10 cellular contexts compared by ENCODE assay signal in genomic region chr19:54575205-54575604, GRCh38. TPM values are rescaled to one million over a fixed set of nuclear protein-coding genes. Genes with fewer than 3 reads are reported as not detected.
A peak's percentile ranks its signal among the peaks of the same experiment; 100 is the strongest.
DNase-seq lines count a peak whose midpoint lies in the region; ATAC-seq and TF ChIP-seq lines count a peak whose summit lies in the region.
"Not testable (repeated sequence)": the region's sequence is repeated elsewhere in the genome, so short reads cannot be mapped to it uniquely, and the experiment has no call there.
"Had no signal": no experiment of that assay in that cellular context is flagged by ENCODE, and none has a peak within 500 bp of the region (broad histone marks: within the 10 kb centered on the region; RNA-seq: fewer than 3 reads in every experiment).

No MANE protein-coding gene starts in this region.

- POLR2A ChIA-PET in Panc1 (lab: Charles Lee), result not testable (repeated sequence)

- H3K4me1 ChIP-seq in BLaER1 treated with 17β-estradiol and CSF1 and Interleukin-3, amounts not matched to agents 10 nM and 100 nM, result peaks cover 57 to 75% (median 66%) of the 10 kb centered on the region in 10 experiments
- H3K4me1 ChIP-seq in Panc1 (ENCODE audit: control insufficient read depth, insufficient read depth, low read length); esophagus muscularis mucosa: not testable (repeated sequence)

- H3K4me2 ChIP-seq in BLaER1 treated with 17β-estradiol and CSF1 and Interleukin-3, amounts not matched to agents 10 nM and 100 nM, result peak overlapping the region; percentile 92 to 100 (median 99)

- ATAC-seq in Panc1, result 0 out of 2 replicates have a peak, but pooled peaks have one; percentile 23
- not testable (repeated sequence) for ATAC-seq in stimulated activated memory B cell treated with anti-CD40 and anti-IgM and Interleukin-4, amounts not matched to agents 10 μg/mL and 1 μg/mL and 100 μg/mL, for 72 hours

- H3K9me3 ChIP-seq in BLaER1 treated with 17β-estradiol and CSF1 and Interleukin-3, amounts not matched to agents 10 nM and 100 nM (replicated peaks in 1 of 11), result peaks cover 16 to 34% (median 26%) of the 10 kb centered on the region in 11 experiments
- not testable (repeated sequence) for H3K9me3 ChIP-seq in Panc1 (ENCODE audit: control insufficient read depth, insufficient read depth, low read depth, low read length); esophagus muscularis mucosa

- not testable (repeated sequence) for DNase-seq in Panc1 (ENCODE audit: low read depth, low spot score)
- DNase-seq in esophagus muscularis mucosa (ENCODE audit: extremely low spot score), result peak; percentile 47
- peak; percentile 60 for DNase-seq in mesenteric fat pad (ENCODE audit: low spot score)

- peak overlapping the region; percentile 72 for H3K27ac Mint-ChIP-seq in stimulated activated memory B cell treated with anti-CD40 and anti-IgM and Interleukin-4, amounts not matched to agents 10 μg/mL and 1 μg/mL and 100 μg/mL, for 72 hours

- not testable (repeated sequence) for TF ChIP-seq POLR2A in esophagus muscularis mucosa (IDR thresholded peaks at IDR 0.05; ENCODE audit: low read depth)

- H3K4me1 Mint-ChIP-seq in stimulated activated memory B cell treated with anti-CD40 and anti-IgM and Interleukin-4, amounts not matched to agents 10 μg/mL and 1 μg/mL and 100 μg/mL, for 72 hours, result peaks cover 27% of the 10 kb centered on the region

- not testable (repeated sequence) for BruUV-seq in Panc1 (replicated peaks; lab: Mats Ljungman, UMichigan)

- peak overlapping the region in 10 of 11 experiments; percentile 69 to 99 (median 98); a peak in 18 of 22 replicates for H3K27ac ChIP-seq in BLaER1 treated with 17β-estradiol and CSF1 and Interleukin-3, amounts not matched to agents 10 nM and 100 nM
- H3K27ac ChIP-seq in Panc1 (ENCODE audit: low read length); esophagus muscularis mucosa (replicated peaks in 1 of 4): not testable (repeated sequence)

- TF ChIP-seq CTCF in Panc1 (IDR thresholded peaks at IDR 0.05); esophagus muscularis mucosa (IDR thresholded peaks at IDR 0.05): not testable (repeated sequence)

- not testable (repeated sequence) for H3K36me3 Mint-ChIP-seq in stimulated activated memory B cell treated with anti-CD40 and anti-IgM and Interleukin-4, amounts not matched to agents 10 μg/mL and 1 μg/mL and 100 μg/mL, for 72 hours

- not testable (repeated sequence) for H3K4me3 Mint-ChIP-seq in stimulated activated memory B cell treated with anti-CD40 and anti-IgM and Interleukin-4, amounts not matched to agents 10 μg/mL and 1 μg/mL and 100 μg/mL, for 72 hours

- 75% methylated on average over 6 of the region's 9 CpGs for WGBS in esophagus muscularis mucosa

- peak overlapping the region; percentile 76 to 96 (median 90) for H3K9ac ChIP-seq in BLaER1 treated with 17β-estradiol and CSF1 and Interleukin-3, amounts not matched to agents 10 nM and 100 nM

- H3K27me3 ChIP-seq in BLaER1 treated with 17β-estradiol and CSF1 and Interleukin-3, amounts not matched to agents 10 nM and 100 nM, result not testable (repeated sequence)
- H3K27me3 ChIP-seq in Panc1 (ENCODE audit: control insufficient read depth, insufficient read depth, low read length) (peaks cover 21% of the 10 kb centered on the region), esophagus muscularis mucosa (peaks cover 0 to 40% (median 0%) of the 10 kb centered on the region in 4 donors)

- H3K27me3 Mint-ChIP-seq in stimulated activated memory B cell treated with anti-CD40 and anti-IgM and Interleukin-4, amounts not matched to agents 10 μg/mL and 1 μg/mL and 100 μg/mL, for 72 hours, result not testable (repeated sequence)

- H3K9me3 Mint-ChIP-seq in stimulated activated memory B cell treated with anti-CD40 and anti-IgM and Interleukin-4, amounts not matched to agents 10 μg/mL and 1 μg/mL and 100 μg/mL, for 72 hours, result not testable (repeated sequence)

- peaks cover 0 to 45% (median 20%) of the 10 kb centered on the region in 11 experiments; a peak in 15 of 22 replicates for H4K20me1 ChIP-seq in BLaER1 treated with 17β-estradiol and CSF1 and Interleukin-3, amounts not matched to agents 10 nM and 100 nM

- peak overlapping the region; percentile 52 to 88 (median 74) for H3K4me3 ChIP-seq in BLaER1 treated with 17β-estradiol and CSF1 and Interleukin-3, amounts not matched to agents 10 nM and 100 nM
- H3K4me3 ChIP-seq in Panc1 (ENCODE audit: low read depth in 2 of 2, low read length in 2 of 2); esophagus muscularis mucosa: not testable (repeated sequence)

- CTCF ChIA-PET in Panc1 (lab: Charles Lee), result not testable (repeated sequence)

- in situ Hi-C loops in Panc1 (cut with HindIII; ENCODE audit: low pct_unique_long_range_greater_than_20kb, low sequenced_read_pairs), result loop anchor here (10.0 kb wide), 1 partner anchor 100 kb away; no protein-coding TSS in a partner anchor

- not testable (repeated sequence) for TF ChIP-seq EP300 in esophagus muscularis mucosa (IDR thresholded peaks at IDR 0.05)

- intact Hi-C loops in Panc1 (cut with micrococcal nuclease; ENCODE audit: unreplicated experiment), result not testable (repeated sequence)
- intact Hi-C loops in esophagus muscularis mucosa (cut with DNase I), result loop anchor here (5.0 kb wide), 1 partner anchor 278 kb away; no protein-coding TSS in a partner anchor

- H3K36me3 ChIP-seq in BLaER1 treated with 17β-estradiol and CSF1 and Interleukin-3, amounts not matched to agents 10 nM and 100 nM, result peaks cover 32 to 59% (median 51%) of the 10 kb centered on the region in 11 experiments
- H3K36me3 ChIP-seq in Panc1 (ENCODE audit: control insufficient read depth, insufficient read depth, low read length); esophagus muscularis mucosa: not testable (repeated sequence)

RNA-seq across cellular contexts. Expression of gene LILRA2, which starts 1.6 kb away (rescaled TPM):
- total RNA-seq in Panc1 (2021; ENCODE audit: unreplicated experiment) (not detected), esophagus muscularis mucosa (1 to 10 TPM in 3 of 4 donors, under 1 TPM in 1; 0.83 to 4.6 (median 2.3) TPM), mesenteric fat pad (10.0 TPM)
- polyA plus RNA-seq in Panc1 (2012; ENCODE audit: insufficient read length), result not detected
- total RNA-seq: A673; Caco-2; Calu3; CD8-positive, alpha-beta T cell had no signal
- polyA plus RNA-seq: AG04450 had no signal

RNA-seq across cellular contexts. Expression of gene LILRA1, which starts 18.2 kb away (rescaled TPM):
- total RNA-seq in Panc1 (2021; ENCODE audit: unreplicated experiment) (not detected), esophagus muscularis mucosa (1 to 10 TPM in 1 of 4 donors, under 1 TPM in 3; 0.23 to 2.0 (median 0.47) TPM), mesenteric fat pad (3.7 TPM)
- not detected for polyA plus RNA-seq in Panc1 (2012; ENCODE audit: insufficient read length)
- total RNA-seq: A673; Caco-2; Calu3; CD8-positive, alpha-beta T cell had no signal
- polyA plus RNA-seq: AG04450 had no signal

RNA-seq across cellular contexts. Expression of gene LILRB1, which starts 55.1 kb away (rescaled TPM):
- total RNA-seq in Panc1 (2021; ENCODE audit: unreplicated experiment) (0.08 TPM), esophagus muscularis mucosa (1 to 10 TPM; 1.4 to 5.0 (median 2.7) TPM), mesenteric fat pad (10.5 TPM)
- not detected for polyA plus RNA-seq in Panc1 (2012; ENCODE audit: insufficient read length)
- total RNA-seq: A673, Caco-2, Calu3 had no signal
- polyA plus RNA-seq: AG04450 had no signal
